In genomic region chr2:205024822-205025518, GRCh38 we compare ENCODE assay signal across 8 cellular contexts.
DNase-seq lines count a peak whose midpoint lies in the region; ATAC-seq and TF ChIP-seq lines count a peak whose summit lies in the region.

No MANE protein-coding gene starts in this region.

- in situ Hi-C loops in astrocyte of the cerebellum (cut with HindIII; ENCODE audit: low sequenced_read_pairs) = no loop called here

- no peaks in the 10 kb centered on the region for H3K9me3 ChIP-seq in CD4-positive, alpha-beta memory T cell (ENCODE audit: control insufficient read depth in 1 of 2, low read length in 2 of 2)

- peaks cover 0 to 7% (median 0%) of the 10 kb centered on the region in 8 donors for H3K9me3 Mint-ChIP-seq in CD4-positive, alpha-beta memory T cell

- no peaks in the 10 kb centered on the region for H3K27me3 Mint-ChIP-seq in CD4-positive, alpha-beta memory T cell

- peak overlapping the region in 6 of 8 donors; percentile 11 to 48 (median 36) for H3K4me3 Mint-ChIP-seq in CD4-positive, alpha-beta memory T cell

- no peaks in the 10 kb centered on the region for H3K36me3 ChIP-seq in CD4-positive, alpha-beta memory T cell (ENCODE audit: insufficient read depth, low read length)

- no peak for TF ChIP-seq CTCF in astrocyte of the cerebellum (IDR thresholded peaks at IDR 0.05; ENCODE audit: low read depth, low read length, missing control alignments)

- no peaks in the 10 kb centered on the region for H3K27me3 ChIP-seq in CD4-positive, alpha-beta memory T cell (ENCODE audit: insufficient read depth, low read length)

- peak in 1 of 5 donors; percentile 35 for DNase-seq in CD4-positive, alpha-beta memory T cell
- DNase-seq in NCI-H226 (peak; percentile 73), astrocyte of the cerebellum (ENCODE audit: low read depth) (peak; percentile 87), islet precursor cell (peak; percentile 94), COR-L47 (lab: John Stamatoyannopoulos, UW) (no peak), NCI-H2171 (lab: John Stamatoyannopoulos, UW) (no peak)
- DNase-seq in stimulated activated CD8-positive, alpha-beta memory T cell treated with anti-CD3 and anti-CD28 coated beads, Interleukin-15, amount 100 ng/mL, for 48 hours (ENCODE audit: low read depth in 2 of 2) = peak; percentile 15 to 42

- no peak for ATAC-seq in HG03159 (IDR thresholded peaks at IDR 0.05; ENCODE audit: unreplicated experiment)

- peaks cover 9% of the 10 kb centered on the region for H3K4me1 ChIP-seq in CD4-positive, alpha-beta memory T cell (ENCODE audit: insufficient read depth, low read length)

- peaks cover 13 to 24% (median 19%) of the 10 kb centered on the region in 4 donors for H3K4me1 Mint-ChIP-seq in CD4-positive, alpha-beta memory T cell

- no peak overlapping the region for H3K27ac ChIP-seq in CD4-positive, alpha-beta memory T cell (ENCODE audit: low read depth, low read length)

- CTCF ChIA-PET in CD4-positive, alpha-beta memory T cell (lab: Charles Lee; ENCODE audit: partially characterized antibody) = no interaction called here

- H3K36me3 Mint-ChIP-seq in CD4-positive, alpha-beta memory T cell = peaks cover 0 to 4% of the 10 kb centered on the region in 2 donors

- POLR2A ChIA-PET in CD4-positive, alpha-beta memory T cell (lab: Charles Lee; ENCODE audit: partially characterized antibody) = interaction anchor here (1.1 kb wide), 1 partner anchor 57 kb away, joined by 3 read pairs; no protein-coding TSS in a partner anchor

- no peak overlapping the region for H3K27ac Mint-ChIP-seq in CD4-positive, alpha-beta memory T cell

- intact Hi-C loops in CD4-positive, alpha-beta memory T cell (cut with micrococcal nuclease) = no loop called here

- no peak overlapping the region for H3K4me3 ChIP-seq in CD4-positive, alpha-beta memory T cell (ENCODE audit: low read length in 2 of 2)
- peak overlapping the region; percentile 2 for H3K4me3 ChIP-seq in astrocyte of the cerebellum (ENCODE audit: low read depth, low read length)

Comparison
In these comparisons a context has a peak if more than half of its experiments do, and no peak if none do; other contexts are left out.
1. DNase-seq: peak in NCI-H226 (single experiment), astrocyte of the cerebellum (single experiment), islet precursor cell (single experiment) and stimulated activated CD8-positive, alpha-beta memory T cell treated with anti-CD3 and anti-CD28 coated beads, Interleukin-15, amount 100 ng/mL, for 48 hours (2 of 2); none in COR-L47 (single experiment) and NCI-H2171 (single experiment).